ENCODE assay signal across 10 cellular contexts in genomic region chr5:132094393-132095076, GRCh38. TPM values are rescaled to one million over a fixed set of nuclear protein-coding genes. Genes with fewer than 3 reads are reported as not detected.
DNase-seq lines count a peak whose midpoint lies in the region; ATAC-seq and TF ChIP-seq lines count a peak whose summit lies in the region.
"Had no signal": no experiment of that assay in that cellular context is flagged by ENCODE, and none has a peak within 500 bp of the region (broad histone marks: within the 10 kb centered on the region; RNA-seq: fewer than 3 reads in every experiment).

No MANE protein-coding gene starts in this region.

- CTCF ChIA-PET in activated naive CD4-positive, alpha-beta T cell treated with anti-CD3 and anti-CD28 coated beads for 36 hours (lab: Charles Lee) = interaction anchor here (1.0 to 1.1 kb wide), 2 partner anchors 9 to 10 kb away, joined by 3 to 4 read pairs; no protein-coding TSS in a partner anchor

- intact Hi-C loops in activated naive CD4-positive, alpha-beta T cell treated with anti-CD3 and anti-CD28 coated beads for 36 hours (cut with micrococcal nuclease) = loop anchor here (5.0 to 10.0 kb wide), 5 partner anchors 318 to 837 kb away; no protein-coding TSS in a partner anchor
- intact Hi-C loops in aorta (cut with DNase I) = no loop called here

- H3K9me3 ChIP-seq in WERI-Rb-1 (ENCODE audit: severe bottlenecking) (no peaks in the 10 kb centered on the region), aorta (ENCODE audit: control insufficient read depth, low read length) (no peaks in the 10 kb centered on the region)

- peak; percentile 44 for ATAC-seq in aorta (ENCODE audit: low FRiP score)

- H3K27ac ChIP-seq in WERI-Rb-1 = no peak overlapping the region
- no peak overlapping the region for H3K27ac ChIP-seq in aorta (ENCODE audit: low read depth in 1 of 2, low read length in 2 of 2)

- WGBS in aorta, 2 donors = 90 to 93% methylated on average over 12 of the region's 12 CpGs

- H3K4me3 ChIP-seq in WERI-Rb-1 (ENCODE audit: low read depth, low read length) = no peak overlapping the region
- no peak overlapping the region for H3K4me3 ChIP-seq in aorta (ENCODE audit: low read length in 2 of 2)

- TF ChIP-seq CTCF in WERI-Rb-1 (IDR thresholded peaks at IDR 0.05; ENCODE audit: low read depth, low read length) = no peak

- DNase-seq in activated naive CD4-positive, alpha-beta T cell treated with anti-CD3 and anti-CD28 coated beads for 36 hours = peak; percentile 37
- DNase-seq in activated naive CD4-positive, alpha-beta T cell treated with anti-CD3 and anti-CD28 coated beads, Interleukin-2, amount 50 U/mL, for 16 hours = no peak
- DNase-seq in WERI-Rb-1 (peak; percentile 42), foreskin melanocyte (peak; percentile 28), aorta (no peak), epidermal melanocyte (ENCODE audit: insufficient read length, low spot score) (no peak), T-helper 9 cell (no peak), UCSD-AML1 (lab: John Stamatoyannopoulos, UW; ENCODE audit: unreplicated experiment) (no peak)
- DNase-seq: DMS153, right cardiac atrium had no signal

- H3K4me1 ChIP-seq in aorta (ENCODE audit: control insufficient read depth in 1 of 2, insufficient read depth in 2 of 2, low read length in 2 of 2) = no peaks in the 10 kb centered on the region

- no peaks in the 10 kb centered on the region for H3K36me3 Mint-ChIP-seq in activated naive CD4-positive, alpha-beta T cell treated with anti-CD3 and anti-CD28 coated beads for 36 hours (ENCODE audit: low read depth)

- peaks cover 4% of the 10 kb centered on the region for H3K27me3 Mint-ChIP-seq in activated naive CD4-positive, alpha-beta T cell treated with anti-CD3 and anti-CD28 coated beads for 36 hours (ENCODE audit: low read depth)

- no peaks in the 10 kb centered on the region for H3K9me3 Mint-ChIP-seq in activated naive CD4-positive, alpha-beta T cell treated with anti-CD3 and anti-CD28 coated beads for 36 hours

- no peak overlapping the region for H3K4me3 Mint-ChIP-seq in activated naive CD4-positive, alpha-beta T cell treated with anti-CD3 and anti-CD28 coated beads for 36 hours

- H3K27me3 ChIP-seq in WERI-Rb-1 (ENCODE audit: insufficient read depth, low read depth, severe bottlenecking) (no peaks in the 10 kb centered on the region), aorta (ENCODE audit: control insufficient read depth in 1 of 2, insufficient read depth in 2 of 2, low read length in 1 of 2) (no peaks in the 10 kb centered on the region)

- H3K36me3 ChIP-seq in WERI-Rb-1 = no peaks in the 10 kb centered on the region
- H3K36me3 ChIP-seq in aorta (ENCODE audit: control insufficient read depth in 1 of 2, insufficient read depth in 2 of 2, low read length in 1 of 2) = no peaks in the 10 kb centered on the region

- H3K27ac Mint-ChIP-seq in activated naive CD4-positive, alpha-beta T cell treated with anti-CD3 and anti-CD28 coated beads for 36 hours = no peak overlapping the region

- peaks cover 33% of the 10 kb centered on the region for H3K4me1 Mint-ChIP-seq in activated naive CD4-positive, alpha-beta T cell treated with anti-CD3 and anti-CD28 coated beads for 36 hours (ENCODE audit: low read depth)

RNA-seq across cellular contexts. Expression of gene CSF2, which starts 20.9 kb away (rescaled TPM):
- total RNA-seq in activated naive CD4-positive, alpha-beta T cell treated with anti-CD3 and anti-CD28 coated beads for 36 hours = under 1 TPM in 1 of 2 experiments, not detected in 1; 0.30 TPM
- total RNA-seq in aorta = under 1 TPM in 1 of 2 donors, not detected in 1; 0.51 TPM
- polyA plus RNA-seq in aorta = not detected
- total RNA-seq: right cardiac atrium had no signal
- polyA plus RNA-seq: right cardiac atrium had no signal

RNA-seq across cellular contexts. Expression of gene IL3, which starts 34.1 kb away (rescaled TPM):
- not detected for total RNA-seq in activated naive CD4-positive, alpha-beta T cell treated with anti-CD3 and anti-CD28 coated beads for 36 hours
- not detected for total RNA-seq in aorta
- not detected for polyA plus RNA-seq in aorta
- total RNA-seq: right cardiac atrium had no signal
- polyA plus RNA-seq: right cardiac atrium had no signal

Comparison
In these comparisons a context has a peak if more than half of its experiments do, and no peak if none do; other contexts are left out.
1. DNase-seq: peak in activated naive CD4-positive, alpha-beta T cell treated with anti-CD3 and anti-CD28 coated beads for 36 hours (single experiment), WERI-Rb-1 (single experiment) and foreskin melanocyte (single experiment); none in activated naive CD4-positive, alpha-beta T cell treated with anti-CD3 and anti-CD28 coated beads, Interleukin-2, amount 50 U/mL, for 16 hours (single experiment), aorta (0 of 2), epidermal melanocyte (single experiment), T-helper 9 cell (single experiment) and UCSD-AML1 (single experiment).